Comparison of ENCODE assay signal across 31 cellular contexts in the genomic region with DNA sequence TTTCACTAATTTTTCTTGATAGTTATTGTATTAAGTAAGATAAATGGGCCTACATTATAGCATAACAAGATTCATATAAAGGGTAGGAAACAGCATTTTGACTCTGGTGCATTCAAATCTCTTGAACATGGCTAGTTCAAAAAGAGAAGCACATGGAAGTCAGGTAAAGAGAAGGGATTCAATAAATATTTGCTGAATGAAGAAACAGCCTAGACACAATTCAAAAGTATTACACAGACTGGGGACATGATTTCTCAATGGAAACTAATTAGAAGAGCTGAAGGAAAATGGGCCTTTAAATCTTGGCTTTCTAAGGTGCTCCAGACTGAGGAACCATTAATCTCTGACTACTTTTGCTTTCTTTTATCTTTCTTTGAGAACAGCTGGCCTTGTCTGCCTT.
"Had no signal": no experiment of that assay in that cellular context is flagged by ENCODE, and none has a peak within 500 bp of the region (broad histone marks: within the 10 kb centered on the region; RNA-seq: fewer than 3 reads in every experiment).

No MANE protein-coding gene starts in this region.

- ATAC-seq: activated CD8-positive, alpha-beta memory T cell treated with anti-CD3 and anti-CD28 coated beads, Interleukin-2, amount 10 ng/mL, durations not matched to agents 7 days and 5 days; activated T-helper 17 cell treated with anti-CD3 and anti-CD28 coated beads, Interleukin-2, amount 50 U/mL, for 72 hours had no signal

- H3K9me3 Mint-ChIP-seq: activated T-helper 17 cell treated with anti-CD3 and anti-CD28 coated beads, Interleukin-2, amount 50 U/mL, for 72 hours had no signal

- H3K27me3 ChIP-seq: cardiac muscle cell, SJCRH30 had no signal

- DNase-seq: activated CD4-positive, alpha-beta memory T cell treated with anti-CD3 and anti-CD28 coated beads, Interleukin-2, amount 10 ng/mL, durations not matched to agents 7 days and 5 days; activated CD4-positive, alpha-beta T cell treated with anti-CD3 and anti-CD28 coated beads for 1 hour; activated CD4-positive, alpha-beta T cell treated with anti-CD3 and anti-CD28 coated beads for 48 hours; activated CD4-positive, CD25-positive, alpha-beta regulatory T cell; activated CD8-positive, alpha-beta memory T cell treated with anti-CD3 and anti-CD28 coated beads for 24 hours; activated CD8-positive, alpha-beta memory T cell treated with anti-CD3 and anti-CD28 coated beads, Interleukin-2, amount 10 ng/mL, durations not matched to agents 7 days and 5 days; activated CD8-positive, alpha-beta memory T cell treated with anti-CD3 and anti-CD28 coated beads, Interleukin-2, amount 50 U/mL, for 48 hours; activated effector memory CD4-positive, alpha-beta T cell treated with anti-CD3 and anti-CD28 coated beads, Interleukin-2, amount 50 U/mL, for 16 hours; activated naive CD4-positive, alpha-beta T cell; activated naive CD8-positive, alpha-beta T cell treated with anti-CD3 and anti-CD28 coated beads, Interleukin-2, amount 10 ng/mL, durations not matched to agents 7 days and 5 days; activated T-cell treated with anti-CD3 and anti-CD28 coated beads, Interleukin-2, amount 50 U/mL, for 48 hours; anterior cingulate cortex; Karpas-422; KBM-7; NCI-H1105; NCI-H1436; NCI-H1694; NCI-H1930; NCI-H2081 treated with DMSO at 0.1 percent for 48 hours; NCI-H345; NCI-H524 treated with DMSO at 0.1 percent for 48 hours; NCI-H748 treated with DMSO at 0.1 percent for 48 hours; SHP77; SJCRH30; T1000; WERI-Rb-1 had no signal

- H3K27ac Mint-ChIP-seq: activated CD4-positive, alpha-beta memory T cell treated with anti-CD3 and anti-CD28 coated beads, Interleukin-2, amount 10 ng/mL, durations not matched to agents 7 days and 5 days; activated CD8-positive, alpha-beta memory T cell treated with anti-CD3 and anti-CD28 coated beads, Interleukin-2, amount 10 ng/mL, durations not matched to agents 7 days and 5 days; activated naive CD4-positive, alpha-beta T cell treated with anti-CD3 and anti-CD28 coated beads, Interleukin-2, amount 50 U/mL, for 24 hours; activated naive CD8-positive, alpha-beta T cell treated with anti-CD3 and anti-CD28 coated beads, Interleukin-2, amount 10 ng/mL, durations not matched to agents 7 days and 5 days; activated T-helper 17 cell treated with anti-CD3 and anti-CD28 coated beads, Interleukin-2, amount 50 U/mL, for 72 hours; IgD-negative memory B cell had no signal

- H3K4me1 ChIP-seq: SJCRH30 had no signal

- H3K4me1 Mint-ChIP-seq: activated CD4-positive, alpha-beta memory T cell treated with anti-CD3 and anti-CD28 coated beads, Interleukin-2, amount 10 ng/mL, durations not matched to agents 7 days and 5 days; activated CD8-positive, alpha-beta memory T cell treated with anti-CD3 and anti-CD28 coated beads, Interleukin-2, amount 10 ng/mL, durations not matched to agents 7 days and 5 days; activated naive CD8-positive, alpha-beta T cell treated with anti-CD3 and anti-CD28 coated beads, Interleukin-2, amount 10 ng/mL, durations not matched to agents 7 days and 5 days; activated T-helper 17 cell treated with anti-CD3 and anti-CD28 coated beads, Interleukin-2, amount 50 U/mL, for 72 hours had no signal

- H3K4me3 ChIP-seq: cardiac muscle cell, SJCRH30, SK-N-MC had no signal

- H3K27ac ChIP-seq: cardiac muscle cell, SJCRH30, SK-N-MC, WERI-Rb-1 had no signal

- H3K27me3 Mint-ChIP-seq: activated CD4-positive, alpha-beta memory T cell treated with anti-CD3 and anti-CD28 coated beads, Interleukin-2, amount 10 ng/mL, durations not matched to agents 7 days and 5 days; activated CD8-positive, alpha-beta memory T cell treated with anti-CD3 and anti-CD28 coated beads, Interleukin-2, amount 10 ng/mL, durations not matched to agents 7 days and 5 days; activated naive CD4-positive, alpha-beta T cell treated with anti-CD3 and anti-CD28 coated beads, Interleukin-2, amount 50 U/mL, for 24 hours; activated naive CD8-positive, alpha-beta T cell treated with anti-CD3 and anti-CD28 coated beads, Interleukin-2, amount 10 ng/mL, durations not matched to agents 7 days and 5 days; activated T-helper 17 cell treated with anti-CD3 and anti-CD28 coated beads, Interleukin-2, amount 50 U/mL, for 72 hours; IgD-negative memory B cell had no signal

- H3K4me3 Mint-ChIP-seq: activated CD4-positive, alpha-beta memory T cell treated with anti-CD3 and anti-CD28 coated beads, Interleukin-2, amount 10 ng/mL, durations not matched to agents 7 days and 5 days; activated CD8-positive, alpha-beta memory T cell treated with anti-CD3 and anti-CD28 coated beads, Interleukin-2, amount 10 ng/mL, durations not matched to agents 7 days and 5 days; activated naive CD4-positive, alpha-beta T cell treated with anti-CD3 and anti-CD28 coated beads, Interleukin-2, amount 50 U/mL, for 24 hours; activated naive CD8-positive, alpha-beta T cell treated with anti-CD3 and anti-CD28 coated beads, Interleukin-2, amount 10 ng/mL, durations not matched to agents 7 days and 5 days; activated T-helper 17 cell treated with anti-CD3 and anti-CD28 coated beads, Interleukin-2, amount 50 U/mL, for 72 hours; IgD-negative memory B cell had no signal
